In the genomic region with DNA sequence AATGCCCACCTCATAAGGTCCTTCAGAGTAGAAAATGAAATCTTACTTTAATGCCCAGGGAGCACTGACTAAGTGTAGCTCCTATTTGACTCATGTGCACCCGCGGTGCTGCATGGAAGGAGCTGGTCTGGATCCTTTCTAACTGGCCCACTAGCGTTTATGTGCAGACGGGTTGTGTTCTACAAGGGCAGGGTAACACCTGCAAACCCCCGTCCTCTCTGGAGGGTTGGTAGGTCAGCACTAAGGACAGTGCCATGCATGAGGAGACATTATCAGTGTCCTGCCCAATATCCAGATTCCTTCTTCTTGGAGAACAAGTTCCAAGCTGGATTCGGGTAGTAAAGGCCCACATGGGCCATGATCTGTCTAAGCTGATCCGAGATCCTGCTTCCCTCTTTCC, we compare ENCODE assay signal across 26 cellular contexts.
DNase-seq lines count a peak whose midpoint lies in the region; ATAC-seq, FAIRE-seq and TF ChIP-seq lines count a peak whose summit lies in the region.
"Had no signal": no experiment of that assay in that cellular context is flagged by ENCODE, and none has a peak within 500 bp of the region (broad histone marks: within the 10 kb centered on the region; RNA-seq: fewer than 3 reads in every experiment).

No MANE protein-coding gene starts in this region.

- H4K20me1 ChIP-seq in GM12878 (ENCODE audit: control insufficient read depth, insufficient read depth) = no peaks in the 10 kb centered on the region

- WGBS in GM12878 (ENCODE audit: insufficient coverage, insufficient replicate concordance, low lambda C conversion rate, missing lambda C conversion rate) = 24% methylated on average over 7 of the region's 7 CpGs
- WGBS in tibial nerve, 2 donors = 83 to 89% methylated on average over 7 of the region's 7 CpGs

- H3K27ac Mint-ChIP-seq in Calu3 (ENCODE audit: unreplicated experiment) = peak overlapping the region; percentile 97
- H3K27ac Mint-ChIP-seq in immature natural killer cell = no peak overlapping the region
- H3K27ac Mint-ChIP-seq: CD4-positive, alpha-beta memory T cell had no signal

- no peak overlapping the region for H3K27ac ChIP-seq in HEK293 (ENCODE audit: extremely low read depth, low read depth, low read length)
- H3K27ac ChIP-seq in GM12878 (ENCODE audit: control insufficient read depth, insufficient read depth) = no peak overlapping the region
- no peak overlapping the region for H3K27ac ChIP-seq in tibial nerve
- H3K27ac ChIP-seq in WERI-Rb-1 = no peak overlapping the region
- H3K27ac ChIP-seq: KMS-11, Peyer's patch had no signal

- H3K27me3 Mint-ChIP-seq in Calu3 (ENCODE audit: unreplicated experiment) = no peaks in the 10 kb centered on the region
- peaks cover 2 to 5% (median 4%) of the 10 kb centered on the region in 3 donors for H3K27me3 Mint-ChIP-seq in immature natural killer cell (ENCODE audit: low read depth in 3 of 3)

- H3K9me3 ChIP-seq in HEK293 (ENCODE audit: control insufficient read depth, insufficient read depth, low read depth, low read length) (no peaks in the 10 kb centered on the region), GM12878 (replicated peaks; ENCODE audit: control insufficient read depth, insufficient read depth, low read length) (no peaks in the 10 kb centered on the region), tibial nerve (no peaks in the 10 kb centered on the region), WERI-Rb-1 (ENCODE audit: severe bottlenecking) (no peaks in the 10 kb centered on the region)
- H3K9me3 ChIP-seq: Caco-2, Peyer's patch had no signal

- no TSS peak for BruUV-seq in Calu3 (replicated peaks; lab: Mats Ljungman, UMichigan)
- no TSS peak for BruUV-seq in GM12878 (replicated peaks; lab: Mats Ljungman, UMichigan)

- CTCF ChIA-PET in Calu3 (lab: Charles Lee) (interaction anchor here (0.6 to 2.0 kb wide), 7 partner anchors 40 to 466 kb away, joined by 3 to 13 read pairs (median 6); no protein-coding TSS in a partner anchor), HEK293 (lab: Yijun Ruan, JAX) (interaction anchor here (0.7 to 4.0 kb wide), 16 partner anchors 8 to 489 kb away, joined by 3 to 50 read pairs (median 6); no protein-coding TSS in a partner anchor), GM12878 (lab: Yijun Ruan, JAX) (interaction anchor here (0.8 to 3.4 kb wide), 8 partner anchors 16 to 491 kb away, joined by 3 to 48 read pairs (median 6); no protein-coding TSS in a partner anchor)

- H3K36me3 ChIP-seq in HEK293 (ENCODE audit: control insufficient read depth in 2 of 2, insufficient read depth in 1 of 2, low read length in 2 of 2) (no peaks in the 10 kb centered on the region), GM12878 (ENCODE audit: control insufficient read depth in 2 of 2, insufficient read depth in 2 of 2, low read length in 1 of 2) (no peaks in the 10 kb centered on the region), tibial nerve (no peaks in the 10 kb centered on the region), WERI-Rb-1 (no peaks in the 10 kb centered on the region)
- H3K36me3 ChIP-seq: Peyer's patch had no signal

- H3K9ac ChIP-seq in GM12878 (ENCODE audit: control insufficient read depth, insufficient read depth, low read length) = no peak overlapping the region
- H3K9ac ChIP-seq: KMS-11 had no signal

- TF ChIP-seq EP300 in GM12878 (IDR thresholded peaks at IDR 0.05; ENCODE audit: borderline replicate concordance in 1 of 2, control insufficient read depth in 1 of 2, low read depth in 2 of 2, low read length in 2 of 2) (no peak), tibial nerve (IDR thresholded peaks at IDR 0.05) (no peak)

- TF ChIP-seq POLR2A in GM12878 (IDR thresholded peaks at IDR 0.05; ENCODE audit: low read depth, low read length) (no peak), tibial nerve (IDR thresholded peaks at IDR 0.05) (no peak)

- H3K4me3 Mint-ChIP-seq in Calu3 (ENCODE audit: low read depth, unreplicated experiment) = no peak overlapping the region
- H3K4me3 Mint-ChIP-seq in immature natural killer cell = no peak overlapping the region
- H3K4me3 Mint-ChIP-seq: CD4-positive, alpha-beta memory T cell had no signal

- intact Hi-C loops in Calu3 (cut with micrococcal nuclease; ENCODE audit: unreplicated experiment) (loop anchor here (10.0 kb wide), 1 partner anchor 273 kb away; no protein-coding TSS in a partner anchor), GM12878 (cut with micrococcal nuclease; ENCODE audit: unreplicated experiment) (no loop called here)

- no peaks in the 10 kb centered on the region for H3K79me2 ChIP-seq in GM12878 (ENCODE audit: control insufficient read depth, insufficient read depth, low read length)

- no peaks in the 10 kb centered on the region for H3K4me1 ChIP-seq in HEK293 (ENCODE audit: control insufficient read depth, insufficient read depth, low read length)
- H3K4me1 ChIP-seq in GM12878 (ENCODE audit: control insufficient read depth, insufficient read depth, low read length) = no peaks in the 10 kb centered on the region
- peaks cover 0 to 23% (median 0%) of the 10 kb centered on the region in 4 donors for H3K4me1 ChIP-seq in tibial nerve
- H3K4me1 ChIP-seq: Caco-2, Peyer's patch had no signal

- TF ChIP-seq CTCF in Calu3 (IDR thresholded peaks at IDR 0.05; ENCODE audit: unreplicated experiment) (no peak), HEK293 (tag by site-specific recombination; IDR thresholded peaks at IDR 0.05) (no peak), GM12878 (IDR thresholded peaks at IDR 0.05 in 2 of 3, conservative IDR thresholded peaks at IDR 0.05 in 1 of 3; ENCODE audit: control insufficient read depth in 2 of 3, extremely low read depth in 1 of 3, insufficient read depth in 1 of 3, low read depth in 3 of 3, low read length in 3 of 3) (no peak), tibial nerve (IDR thresholded peaks at IDR 0.05) (no peak), WERI-Rb-1 (IDR thresholded peaks at IDR 0.05; ENCODE audit: low read depth, low read length) (no peak)

- DNase-seq in Calu3 (no peak), GM12878 (ENCODE audit: low read depth, low spot score) (no peak), mesenteric fat pad (ENCODE audit: low spot score) (peak; percentile 35), NCI-H2081 (lab: John Stamatoyannopoulos, UW) (no peak), tibial nerve (ENCODE audit: low spot score in 2 of 2) (no peak), immature natural killer cell (no peak), WERI-Rb-1 (no peak)
- DNase-seq: CD4-positive, alpha-beta memory T cell; DMS 273 treated with DMSO at 0.1 percent for 48 hours; DMS79; EL; GDM1; HCEC 1CT; IMR-90; NCI-H1048; NCI-H1694; NCI-H2029 treated with DMSO at 0.1 percent for 48 hours; NCI-H2227 treated with DMSO at 0.1 percent for 48 hours; NCI-H526 treated with DMSO at 0.1 percent for 48 hours; SHP77 treated with DMSO at 0.1 percent for 48 hours had no signal

- peaks cover 40% of the 10 kb centered on the region for H3K4me1 Mint-ChIP-seq in Calu3 (ENCODE audit: low read depth, unreplicated experiment)
- H3K4me1 Mint-ChIP-seq in immature natural killer cell = no peaks in the 10 kb centered on the region
- H3K4me1 Mint-ChIP-seq: CD4-positive, alpha-beta memory T cell had no signal

- peaks cover 21% of the 10 kb centered on the region for H3K36me3 Mint-ChIP-seq in Calu3 (ENCODE audit: insufficient read depth, unreplicated experiment)
- no peaks in the 10 kb centered on the region for H3K36me3 Mint-ChIP-seq in immature natural killer cell
- H3K36me3 Mint-ChIP-seq: CD4-positive, alpha-beta memory T cell had no signal

- H3K4me3 ChIP-seq in HEK293 (ENCODE audit: low read depth, low read length) (no peak overlapping the region), GM12878 (no peak overlapping the region), tibial nerve (no peak overlapping the region), WERI-Rb-1 (ENCODE audit: low read depth, low read length) (no peak overlapping the region)
- H3K4me3 ChIP-seq: Peyer's patch had no signal

- in situ Hi-C loops in GM12878 (cut with MboI) = loop anchor here (5.0 kb wide), 1 partner anchor 49 kb away; no protein-coding TSS in a partner anchor

- RAD21 ChIA-PET in GM12878 (lab: Charles Lee; ENCODE audit: unreplicated experiment) = interaction anchor here (1.2 to 2.9 kb wide), 4 partner anchors 10 to 486 kb away, joined by 3 to 21 read pairs (median 6); a partner anchor contains a TSS

- SMC1A ChIA-PET in GM12878 (lab: Charles Lee; ENCODE audit: uncharacterized antibody, unreplicated experiment) = interaction anchor here (0.7 to 1.8 kb wide), 6 partner anchors 92 to 482 kb away, joined by 3 to 11 read pairs (median 4); no protein-coding TSS in a partner anchor

- H3K4me2 ChIP-seq in GM12878 (ENCODE audit: control insufficient read depth, insufficient read depth) = no peak overlapping the region
- H3K4me2 ChIP-seq: KMS-11 had no signal

- no peak for TF ChIP-seq RAD21 in GM12878 (IDR thresholded peaks at IDR 0.05; ENCODE audit: insufficient read depth, low read depth, low read length)

- peaks cover 5% of the 10 kb centered on the region for H3K9me3 Mint-ChIP-seq in Calu3 (ENCODE audit: low read depth, unreplicated experiment)
- no peaks in the 10 kb centered on the region for H3K9me3 Mint-ChIP-seq in immature natural killer cell

- peaks cover 2 to 6% of the 10 kb centered on the region in 2 experiments; a peak in 3 of 4 replicates for H3K27me3 ChIP-seq in GM12878 (replicated peaks in 1 of 2; ENCODE audit: control insufficient read depth in 2 of 2, insufficient read depth in 2 of 2, low read length in 1 of 2)
- H3K27me3 ChIP-seq in tibial nerve = no peaks in the 10 kb centered on the region
- no peaks in the 10 kb centered on the region for H3K27me3 ChIP-seq in WERI-Rb-1 (ENCODE audit: insufficient read depth, low read depth, severe bottlenecking)
- H3K27me3 ChIP-seq: Peyer's patch had no signal

- POLR2A ChIA-PET in HEK293 (lab: Yijun Ruan, JAX) (interaction anchor here (0.6 kb wide), 1 partner anchor 32 kb away, joined by 6 read pairs; no protein-coding TSS in a partner anchor), GM12878 (lab: Charles Lee) (no interaction called here)

- H2AFZ ChIP-seq in GM12878 (ENCODE audit: control insufficient read depth, low read depth, low read length) = no peak overlapping the region

- no peak for ATAC-seq in GM12878

- FAIRE-seq in GM12878 (lab: Jason Lieb, UNC) = no peak
- FAIRE-seq: GM12891, H1 had no signal

TF ChIP-seq in HEK293, 187 proteins besides CTCF, POLR2A, EP300 and RAD21 (continues in another document):
- TF ChIP-seq KLF16 (tag by site-specific recombination; IDR thresholded peaks at IDR 0.05) = no peak
- TF ChIP-seq HOXC10 (CRISPR knock-in tag; IDR thresholded peaks at IDR 0.05) = no peak

TF ChIP-seq in GM12878, 131 proteins besides CTCF, POLR2A, EP300 and RAD21 (continues in another document):
- TF ChIP-seq RUNX3 (IDR thresholded peaks at IDR 0.05; ENCODE audit: low read length) (no peak), CREB1 (IDR thresholded peaks at IDR 0.05; ENCODE audit: low read depth) (no peak)
